Comparison of ENCODE assay signal across 10 cellular contexts in the genomic region with DNA sequence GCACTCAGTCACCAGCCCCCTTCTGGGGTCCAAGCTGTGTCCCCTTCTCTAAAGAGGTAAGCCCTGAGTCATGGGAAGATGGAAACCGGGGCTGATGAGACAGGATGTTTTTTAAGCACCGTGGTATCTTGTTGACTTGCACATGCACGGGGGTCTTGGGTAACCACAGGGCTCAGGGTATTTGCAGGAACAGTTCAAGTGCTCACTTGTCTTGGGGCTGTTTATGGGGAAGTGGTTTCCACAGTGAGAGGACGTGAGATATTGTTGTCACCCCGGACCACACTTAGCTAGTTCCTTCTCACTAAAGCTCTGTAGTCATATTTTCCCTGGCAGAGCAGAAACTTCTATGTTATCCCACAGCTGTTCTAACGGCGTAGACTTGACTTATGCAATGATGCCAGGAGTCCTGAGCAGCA. TPM values are rescaled to one million over a fixed set of nuclear protein-coding genes. Genes with fewer than 3 reads are reported as not detected.
DNase-seq lines count a peak whose midpoint lies in the region; ATAC-seq and TF ChIP-seq lines count a peak whose summit lies in the region.
"Had no signal": no experiment of that assay in that cellular context is flagged by ENCODE, and none has a peak within 500 bp of the region (broad histone marks: within the 10 kb centered on the region; RNA-seq: fewer than 3 reads in every experiment).

No MANE protein-coding gene starts in this region.

- no peak overlapping the region for H3K4me3 Mint-ChIP-seq in Caco-2 (ENCODE audit: unreplicated experiment)

- no peaks in the 10 kb centered on the region for H3K4me1 Mint-ChIP-seq in Caco-2 (ENCODE audit: low read depth, unreplicated experiment)

- ATAC-seq in GM21423 (IDR thresholded peaks at IDR 0.05; ENCODE audit: unreplicated experiment) = peak; percentile 63
- ATAC-seq in heart right ventricle = peak; percentile 27 to 83 (median 72)

- 36 to 51% methylated on average over 7 of the region's 7 CpGs for WGBS in heart right ventricle, 2 donors

- BruUV-seq in Caco-2 (replicated peaks; lab: Mats Ljungman, UMichigan) = no TSS peak

- no peaks in the 10 kb centered on the region for H3K9me3 Mint-ChIP-seq in Caco-2 (ENCODE audit: unreplicated experiment)

- intact Hi-C loops in heart right ventricle (cut with DNase I) = loop anchor here in 2 of 10 donors (10.0 kb wide), 1 partner anchor 74 kb away; no protein-coding TSS in a partner anchor
- intact Hi-C loops in Caco-2 (cut with micrococcal nuclease; ENCODE audit: unreplicated experiment) = no loop called here

- no peak overlapping the region for H3K4me3 ChIP-seq in heart right ventricle
- H3K4me3 ChIP-seq in Caco-2 (ENCODE audit: low read depth, low read length) = no peak overlapping the region
- no peak overlapping the region for H3K4me3 ChIP-seq in foreskin fibroblast (ENCODE audit: low read depth in 1 of 2, low read length in 2 of 2)

- H3K27ac Mint-ChIP-seq in Caco-2 (ENCODE audit: unreplicated experiment) = no peak overlapping the region

- H3K36me3 ChIP-seq in heart right ventricle (no peaks in the 10 kb centered on the region), Caco-2 (ENCODE audit: control insufficient read depth, insufficient read depth, low read length) (no peaks in the 10 kb centered on the region)

- H3K4me1 ChIP-seq in heart right ventricle (peaks cover 0 to 37% (median 0%) of the 10 kb centered on the region in 9 donors), Caco-2 (no peaks in the 10 kb centered on the region)

- peaks cover 22% of the 10 kb centered on the region for H3K27me3 Mint-ChIP-seq in Caco-2 (ENCODE audit: insufficient read depth, unreplicated experiment)

- H3K27me3 ChIP-seq in heart right ventricle (peaks cover 0 to 24% (median 0%) of the 10 kb centered on the region in 7 donors), Caco-2 (replicated peaks; ENCODE audit: control insufficient read depth, insufficient read depth, low read length) (peaks cover 1% of the 10 kb centered on the region; the same call in 1 of the 2 replicates)

- POLR2A ChIA-PET in Caco-2 (lab: Charles Lee) = no interaction called here

- peak overlapping the region in 3 of 10 donors; percentile 27 to 74 (median 35) for H3K27ac ChIP-seq in heart right ventricle
- H3K27ac ChIP-seq: VCaP had no signal

- DNase-seq in CMK (ENCODE audit: low read depth) (peak; percentile 70), MV-4-11 (lab: John Stamatoyannopoulos, UW) (peak; percentile 95), heart right ventricle (peak in 1 of 2 donors; percentile 56), HT-29 (ENCODE audit: low spot score) (no peak), Caco-2 (no peak), A172 (ENCODE audit: low spot score) (no peak), foreskin fibroblast (no peak)

- H3K9me3 ChIP-seq in heart right ventricle (no peaks in the 10 kb centered on the region), Caco-2 (no peaks in the 10 kb centered on the region)

- H3K36me3 Mint-ChIP-seq in Caco-2 (ENCODE audit: insufficient read depth, unreplicated experiment) = no peaks in the 10 kb centered on the region

- CTCF ChIA-PET in Caco-2 (lab: Charles Lee) = no interaction called here

- TF ChIP-seq CTCF in heart right ventricle (IDR thresholded peaks at IDR 0.05) = no peak
- TF ChIP-seq CTCF in Caco-2 (IDR thresholded peaks at IDR 0.05; ENCODE audit: insufficient read depth in 1 of 2, low read depth in 1 of 2, low read length in 1 of 2, severe bottlenecking in 1 of 2, unreplicated experiment in 1 of 2) = no peak
- TF ChIP-seq CTCF in foreskin fibroblast (IDR thresholded peaks at IDR 0.05; ENCODE audit: low read depth, low read length) = no peak

RNA-seq across cellular contexts. Expression of gene CCL3L1, which starts 7.7 kb away (rescaled TPM):
- total RNA-seq in heart right ventricle = 1 to 10 TPM in 1 of 10 donors, under 1 TPM in 3, not detected in 6; 0.31 to 7.5 (median 0.92) TPM
- under 1 TPM in 1 of 2 donors, not detected in 1; 0.10 TPM for polyA plus RNA-seq in heart right ventricle
- total RNA-seq in HT-29 (2014; rRNA removed; shearing (Covaris generic)) = not detected in 2 replicates
- not detected in 2 replicates for total RNA-seq in Caco-2 (2022)
- total RNA-seq in A172 (2014; rRNA removed; shearing (Covaris generic)) = not detected in 2 replicates
- total RNA-seq: glomerular endothelial cell had no signal

RNA-seq across cellular contexts. Expression of gene TBC1D3B, which starts 12.5 kb away (rescaled TPM):
- 1 to 10 TPM in 9 of 10 donors, under 1 TPM in 1; 0.94 to 2.9 (median 1.7) TPM for total RNA-seq in heart right ventricle
- polyA plus RNA-seq in heart right ventricle = 1 to 10 TPM in 1 of 2 donors, under 1 TPM in 1; 0.42 to 5.9 TPM
- total RNA-seq in HT-29 (2014; rRNA removed; shearing (Covaris generic)) = 10.0 and 18.6 TPM in 2 replicates
- 9.1 and 12.5 TPM in 2 replicates for total RNA-seq in Caco-2 (2022)
- total RNA-seq in A172 (2014; rRNA removed; shearing (Covaris generic)) = 1.9 and 3.7 TPM in 2 replicates

RNA-seq across cellular contexts. Expression of gene CCL4L2, which starts 22.0 kb away (rescaled TPM):
- total RNA-seq in heart right ventricle (10 to 100 TPM in 1 of 10 donors, 1 to 10 TPM in 1, under 1 TPM in 2, not detected in 6; 0.62 to 17.1 (median 1.0) TPM), Caco-2 (2022) (not detected in 2 replicates)
- under 1 TPM in 1 of 2 donors, not detected in 1; 0.12 TPM for polyA plus RNA-seq in heart right ventricle
- total RNA-seq in HT-29 (2014; rRNA removed; shearing (Covaris generic)) = not detected in 2 replicates
- total RNA-seq in A172 (2014; rRNA removed; shearing (Covaris generic)) = not detected in 2 replicates
- total RNA-seq: glomerular endothelial cell had no signal

Comparison
In these comparisons a context has a peak if more than half of its experiments do, and no peak if none do; other contexts are left out.
1. DNase-seq: peak in CMK (single experiment) and MV-4-11 (single experiment); none in HT-29 (single experiment), Caco-2 (0 of 2), A172 (single experiment) and foreskin fibroblast (0 of 2).